ENCODE assay signal across 20 cellular contexts in genomic region chr3:129506272-129506742, GRCh38. TPM values are rescaled to one million over a fixed set of nuclear protein-coding genes. Genes with fewer than 3 reads are reported as not detected.
DNase-seq lines count a peak whose midpoint lies in the region; ATAC-seq and TF ChIP-seq lines count a peak whose summit lies in the region.
"Had no signal": no experiment of that assay in that cellular context is flagged by ENCODE, and none has a peak within 500 bp of the region (broad histone marks: within the 10 kb centered on the region; RNA-seq: fewer than 3 reads in every experiment).

No MANE protein-coding gene starts in this region.

- WGBS in body of pancreas, 2 donors, result 67% methylated on average over 8 of the region's 8 CpGs
- 82 to 85% methylated on average over 8 of the region's 8 CpGs for WGBS in tibial nerve, 2 donors

- H3K27me3 ChIP-seq in body of pancreas (no peaks in the 10 kb centered on the region), tibial nerve (no peaks in the 10 kb centered on the region)
- H3K27me3 ChIP-seq: neutrophil, right lobe of liver, vagina had no signal

- no peak overlapping the region for H3K4me3 ChIP-seq in body of pancreas
- H3K4me3 ChIP-seq in tibial nerve, result no peak overlapping the region
- H3K4me3 ChIP-seq: coronary artery, right lobe of liver, vagina had no signal

- intact Hi-C loops in body of pancreas (cut with DNase I), result no loop called here

- TF ChIP-seq CTCF in body of pancreas (IDR thresholded peaks at IDR 0.05) (no peak), tibial nerve (IDR thresholded peaks at IDR 0.05) (no peak)

- H3K4me1 ChIP-seq in body of pancreas, result no peaks in the 10 kb centered on the region
- peaks cover 0 to 8% (median 0%) of the 10 kb centered on the region in 4 donors for H3K4me1 ChIP-seq in tibial nerve
- H3K4me1 ChIP-seq: right lobe of liver, vagina had no signal

- no peak for TF ChIP-seq EP300 in tibial nerve (IDR thresholded peaks at IDR 0.05)

- no peaks in the 10 kb centered on the region for H3K9me3 ChIP-seq in body of pancreas
- no peaks in the 10 kb centered on the region for H3K9me3 ChIP-seq in tibial nerve
- H3K9me3 ChIP-seq: neutrophil, right lobe of liver, vagina had no signal

- no peak for TF ChIP-seq POLR2A in body of pancreas (IDR thresholded peaks at IDR 0.05)
- no peak for TF ChIP-seq POLR2A in tibial nerve (IDR thresholded peaks at IDR 0.05)

- ATAC-seq in body of pancreas, result no peak
- ATAC-seq: left lobe of liver, right lobe of liver had no signal

- no peak overlapping the region for H3K27ac ChIP-seq in body of pancreas
- peak overlapping the region in 2 of 4 donors; percentile 8 to 58 for H3K27ac ChIP-seq in tibial nerve
- H3K27ac ChIP-seq: epithelial cell of prostate, neutrophil, right lobe of liver, vagina had no signal

- DNase-seq in DMS153 treated with DMSO at 0.1 percent for 48 hours (lab: John Stamatoyannopoulos, UW; ENCODE audit: unreplicated experiment) (peak; percentile 87), NCI-H146 (lab: John Stamatoyannopoulos, UW) (peak; percentile 97), NCI-H69 (lab: John Stamatoyannopoulos, UW) (peak; percentile 82), left kidney (ENCODE audit: low read depth, low spot score) (peak; percentile 27), GM03348 (ENCODE audit: low spot score) (no peak), body of pancreas (no peak), AML-193 (lab: John Stamatoyannopoulos, UW) (no peak), tibial nerve (ENCODE audit: low spot score in 2 of 2) (no peak)
- DNase-seq: activated naive CD4-positive, alpha-beta T cell treated with anti-CD3 and anti-CD28 coated beads for 36 hours; activated T-cell treated with anti-CD3 and anti-CD28 coated beads for 4 hours; GF-D8; NCI-H526 treated with DMSO at 0.1 percent for 48 hours; right lobe of liver; stimulated activated CD4-positive, alpha-beta T cell treated with anti-CD3 and anti-CD28 coated beads, Interleukin-1b, Interleukin-23, amount 100 ng/mL, for 48 hours had no signal

- H3K36me3 ChIP-seq in body of pancreas (replicated peaks in 1 of 2; ENCODE audit: insufficient read depth in 1 of 2, low read depth in 2 of 2) (peaks cover 0 to 13% of the 10 kb centered on the region in 2 donors), tibial nerve (peaks cover 0 to 97% (median 3%) of the 10 kb centered on the region in 3 donors)

RNA-seq across cellular contexts. Expression of gene RHO, which starts 22.1 kb away (rescaled TPM):
- total RNA-seq in body of pancreas (not detected), tibial nerve (not detected)
- total RNA-seq: activated naive CD4-positive, alpha-beta T cell treated with anti-CD3 and anti-CD28 coated beads for 36 hours; frontal cortex; left lobe of liver; right lobe of liver; vagina had no signal

RNA-seq across cellular contexts. Expression of gene H1-8, which starts 36.7 kb away (rescaled TPM):
- not detected for total RNA-seq in body of pancreas
- total RNA-seq in tibial nerve, result not detected
- total RNA-seq: activated naive CD4-positive, alpha-beta T cell treated with anti-CD3 and anti-CD28 coated beads for 36 hours; frontal cortex; left lobe of liver; right lobe of liver; vagina had no signal

Comparison
In these comparisons a context has a peak if more than half of its experiments do, and no peak if none do; other contexts are left out.
1. DNase-seq: peak in DMS153 treated with DMSO at 0.1 percent for 48 hours (single experiment), NCI-H146 (single experiment), NCI-H69 (single experiment) and left kidney (single experiment); none in GM03348 (single experiment), body of pancreas (0 of 4), AML-193 (0 of 2) and tibial nerve (0 of 2).